In the genomic region with DNA sequence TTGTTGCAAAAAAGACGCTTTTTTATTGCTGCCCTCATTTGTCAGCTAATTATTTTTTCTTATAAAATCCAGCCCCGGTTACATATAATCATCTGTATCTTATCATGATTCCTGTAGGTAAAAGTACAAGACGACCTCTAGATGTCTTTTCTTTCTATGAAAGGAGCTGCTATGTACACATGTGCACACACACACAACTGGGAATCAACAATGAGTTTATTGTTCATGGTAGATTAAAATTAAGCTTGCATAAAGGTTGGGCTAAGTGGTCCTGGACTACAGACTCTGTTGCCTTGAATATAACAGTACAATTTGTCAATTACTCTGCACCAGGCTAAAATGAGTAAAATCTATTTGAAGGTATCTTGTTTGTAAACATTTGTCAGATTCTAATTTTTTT, we compare ENCODE assay signal across 19 cellular contexts.
"Had no signal": no experiment of that assay in that cellular context is flagged by ENCODE, and none has a peak within 500 bp of the region (broad histone marks: within the 10 kb centered on the region; RNA-seq: fewer than 3 reads in every experiment).

No MANE protein-coding gene starts in this region.

- H3K4me1 ChIP-seq: colonic mucosa, left lung, parathyroid adenoma, spleen had no signal

- H2AFZ ChIP-seq: parathyroid adenoma had no signal

- H3K27me3 ChIP-seq: colonic mucosa, left lung, sigmoid colon, spleen, thyroid gland had no signal

- H3K27ac ChIP-seq: colonic mucosa, left lung, parathyroid adenoma, spleen, thyroid gland, VCaP had no signal

- H3K79me2 ChIP-seq: parathyroid adenoma had no signal

- H3K36me3 ChIP-seq: colonic mucosa, sigmoid colon, thyroid gland had no signal

- H3K9ac ChIP-seq: parathyroid adenoma had no signal

- DNase-seq: activated CD4-positive, alpha-beta T cell treated with anti-CD3 and anti-CD28 coated beads for 1 hour; activated CD8-positive, alpha-beta memory T cell treated with anti-CD3 and anti-CD28 coated beads for 24 hours; activated CD8-positive, alpha-beta memory T cell treated with anti-CD3 and anti-CD28 coated beads, Interleukin-2, amount 50 U/mL, for 48 hours; activated gamma-delta T cell; central memory CD4-positive, alpha-beta T cell; erythroblast; kidney; left lung; mucosa of descending colon; naive B cell; sigmoid colon; spleen; stimulated activated CD4-positive, alpha-beta T cell treated with anti-CD3 and anti-CD28 coated beads, Interleukin-4, amount 100 ng/mL, for 4 hours; SW 1271; T-helper 2 cell; thyroid gland had no signal

- H3K9me3 ChIP-seq: colonic mucosa, left lung, mucosa of descending colon, sigmoid colon, spleen, thyroid gland had no signal

- H3K4me3 ChIP-seq: colonic mucosa, left lung, mucosa of descending colon, sigmoid colon, spleen, thyroid gland had no signal
